ENCODE assay signal across 8 cellular contexts in the genomic region with DNA sequence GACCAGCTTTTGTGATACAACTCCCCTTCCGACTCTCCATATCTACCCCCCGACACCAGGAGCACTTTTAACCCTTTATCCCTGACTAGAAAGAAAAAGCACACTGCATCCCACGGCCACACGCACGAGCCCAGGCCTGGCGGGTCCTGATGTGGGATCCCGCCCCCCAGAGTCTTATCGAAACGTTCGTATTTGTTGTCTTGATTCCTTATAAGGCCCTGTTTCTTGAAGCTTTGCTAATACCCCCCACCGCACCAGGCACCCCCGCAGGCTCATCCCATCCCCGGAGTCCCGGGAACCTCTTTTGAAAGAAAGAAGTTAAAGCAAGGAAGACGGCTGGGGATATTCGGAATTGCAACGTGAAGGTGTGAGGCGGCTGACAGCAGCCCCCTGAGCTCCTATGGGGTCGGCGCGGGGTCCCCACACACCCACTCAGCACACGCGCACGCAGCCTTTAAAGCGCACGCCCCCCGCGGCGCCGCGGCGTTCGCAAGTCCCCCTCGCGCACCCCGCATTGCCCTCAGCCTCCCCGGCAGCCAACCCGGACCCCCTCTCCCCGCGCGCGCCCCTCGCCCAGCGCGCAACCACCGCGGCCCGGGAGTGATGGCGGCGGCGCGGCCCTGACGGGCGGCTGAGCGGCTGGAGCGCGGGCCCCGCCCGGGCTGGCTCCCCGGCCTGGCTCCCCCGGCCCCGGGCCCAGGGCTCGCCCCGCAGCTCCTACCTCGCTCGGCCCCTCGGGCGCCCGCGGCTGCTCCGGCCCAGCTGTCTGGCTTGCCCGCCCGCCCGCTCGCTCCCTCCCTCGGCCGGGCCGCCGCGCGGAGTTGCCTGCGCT. TPM values are rescaled to one million over a fixed set of nuclear protein-coding genes. Genes with fewer than 3 reads are reported as not detected.
A peak's percentile ranks its signal among the peaks of the same experiment; 100 is the strongest.
DNase-seq lines count a peak whose midpoint lies in the region; ATAC-seq, FAIRE-seq and TF ChIP-seq lines count a peak whose summit lies in the region.

No MANE protein-coding gene starts in this region.

- H3K36me3 ChIP-seq in mucosa of rectum (ENCODE audit: control insufficient read depth in 2 of 2, insufficient read depth in 2 of 2, low read length in 2 of 2) (no peaks in the 10 kb centered on the region), suprapubic skin (no peaks in the 10 kb centered on the region)

- POLR2A ChIA-PET in A549 (lab: Yijun Ruan, JAX): no interaction called here

- no peaks in the 10 kb centered on the region for H3K27me3 ChIP-seq in HL-60 (ENCODE audit: insufficient read depth, poor library complexity, severe bottlenecking)
- no peaks in the 10 kb centered on the region for H3K27me3 ChIP-seq in mucosa of rectum (ENCODE audit: control insufficient read depth in 2 of 2, insufficient read depth in 2 of 2, low read length in 2 of 2)
- H3K27me3 ChIP-seq in suprapubic skin: no peaks in the 10 kb centered on the region

- TF ChIP-seq POLR2A in A549 (IDR thresholded peaks at IDR 0.05; ENCODE audit: low read length) (no peak), suprapubic skin (IDR thresholded peaks at IDR 0.05) (no peak)

- 2% methylated on average over 25 of the region's 82 CpGs for WGBS in A549 (ENCODE audit: missing lambda C conversion rate)
- under 1% methylated on average over 62 of the region's 82 CpGs for WGBS in suprapubic skin

- H3K4me1 ChIP-seq in A549: peaks cover 36% of the 10 kb centered on the region
- peaks cover 12 to 15% of the 10 kb centered on the region in 2 donors for H3K4me1 ChIP-seq in mucosa of rectum (ENCODE audit: control insufficient read depth in 2 of 2, insufficient read depth in 2 of 2, low read length in 2 of 2)
- H3K4me1 ChIP-seq in suprapubic skin: peaks cover 33% of the 10 kb centered on the region

- H3K4me3 ChIP-seq in A549: peak overlapping the region; percentile 65
- H3K4me3 ChIP-seq in HL-60 (replicated peaks; ENCODE audit: insufficient read depth, low read length): peak overlapping the region; percentile 93
- peak overlapping the region; percentile 72 to 82 for H3K4me3 ChIP-seq in mucosa of rectum (ENCODE audit: low read length in 2 of 2)
- peak overlapping the region; percentile 94 for H3K4me3 ChIP-seq in suprapubic skin

- no peak for TF ChIP-seq RAD21 in A549 (conservative IDR thresholded peaks at IDR 0.05 in 1 of 2, IDR thresholded peaks at IDR 0.05 in 1 of 2)

- TF ChIP-seq CTCF in A549 (IDR thresholded peaks at IDR 0.05) (no peak), HL-60 (IDR thresholded peaks at IDR 0.05; ENCODE audit: insufficient read depth, low read length) (no peak), suprapubic skin (IDR thresholded peaks at IDR 0.05) (no peak)

- no peak for FAIRE-seq in A549 (lab: Jason Lieb, UNC)

- CTCF ChIA-PET in A549 (lab: Yijun Ruan, JAX): interaction anchor here (0.8 to 2.0 kb wide), 7 partner anchors 9 to 90 kb away, joined by 3 to 8 read pairs (median 4); no protein-coding TSS in a partner anchor

- DNase-seq in A549 (ENCODE audit: low read depth in 1 of 2, low spot score in 1 of 2) (no peak), HL-60 (ENCODE audit: low read depth in 1 of 2, low spot score in 1 of 2) (no peak), suprapubic skin (ENCODE audit: low spot score in 2 of 2) (no peak), NCI-H2029 treated with DMSO at 0.1 percent for 48 hours (lab: John Stamatoyannopoulos, UW) (no peak)
- DNase-seq in activated CD4-positive, CD25-positive, alpha-beta regulatory T cell treated with anti-CD3 and anti-CD28 coated beads, Interleukin-2, amount 50 U/mL, for 72 hours: peak; percentile 37
- DNase-seq in effector CD8-positive, alpha-beta T cell (lab: John Stamatoyannopoulos, UW): peak; percentile 20

- H3K27ac ChIP-seq in A549 (peak overlapping the region; percentile 94 to 96), HL-60 (replicated peaks) (peak overlapping the region; percentile 55), mucosa of rectum (ENCODE audit: low read depth in 2 of 2, low read length in 2 of 2) (peak overlapping the region; percentile 40 to 82), suprapubic skin (peak overlapping the region; percentile 91)

- H3K9me3 ChIP-seq in A549 (no peaks in the 10 kb centered on the region), mucosa of rectum (ENCODE audit: control insufficient read depth in 2 of 2, low read length in 2 of 2) (no peaks in the 10 kb centered on the region), suprapubic skin (no peaks in the 10 kb centered on the region)

- peak overlapping the region; percentile 79 to 87 for H3K9ac ChIP-seq in mucosa of rectum (ENCODE audit: low read depth in 1 of 2, low read length in 2 of 2)

- TF ChIP-seq EP300 in A549 (IDR thresholded peaks at IDR 0.05) (no peak), suprapubic skin (IDR thresholded peaks at IDR 0.05) (no peak)

- H3K4me2 ChIP-seq in A549: peak overlapping the region; percentile 88

- ATAC-seq in A549 (peak; percentile 37 to 57), GM18868 (IDR thresholded peaks at IDR 0.05; ENCODE audit: unreplicated experiment) (peak; percentile 40)

TF ChIP-seq in A549, 52 proteins besides CTCF, POLR2A, EP300 and RAD21:
- TF ChIP-seq MAFK (IDR thresholded peaks at IDR 0.05; ENCODE audit: partially characterized antibody): no peak
- TF ChIP-seq SMC3 (IDR thresholded peaks at IDR 0.05): peak; percentile 23; the same call in 1 of the 3 replicates
- peak in 1 of 2 experiments; percentile 78; a peak in 2 of 5 replicates for TF ChIP-seq JUN (IDR thresholded peaks at IDR 0.05)
- peak; percentile 17; the same call in 1 of the 2 replicates for TF ChIP-seq MAX (IDR thresholded peaks at IDR 0.05)
- TF ChIP-seq BHLHE40 (IDR thresholded peaks at IDR 0.05; ENCODE audit: low read depth, low read length): no peak
- TF ChIP-seq, protein P1, sequence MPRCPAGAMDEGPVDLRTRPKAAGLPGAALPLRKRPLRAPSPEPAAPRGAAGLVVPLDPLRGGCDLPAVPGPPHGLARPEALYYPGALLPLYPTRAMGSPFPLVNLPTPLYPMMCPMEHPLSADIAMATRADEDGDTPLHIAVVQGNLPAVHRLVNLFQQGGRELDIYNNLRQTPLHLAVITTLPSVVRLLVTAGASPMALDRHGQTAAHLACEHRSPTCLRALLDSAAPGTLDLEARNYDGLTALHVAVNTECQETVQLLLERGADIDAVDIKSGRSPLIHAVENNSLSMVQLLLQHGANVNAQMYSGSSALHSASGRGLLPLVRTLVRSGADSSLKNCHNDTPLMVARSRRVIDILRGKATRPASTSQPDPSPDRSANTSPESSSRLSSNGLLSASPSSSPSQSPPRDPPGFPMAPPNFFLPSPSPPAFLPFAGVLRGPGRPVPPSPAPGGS (IDR thresholded peaks at IDR 0.05): 0 out of 3 replicates have a peak, but pooled peaks have one; percentile 52

RNA-seq across cellular contexts. Expression of gene STAT5B, which starts 0.4 kb away (rescaled TPM):
- polyA plus RNA-seq in A549 (2011; rRNA removed): 37.6 and 51.7 TPM in 2 replicates
- polyA plus RNA-seq in A549 (2012; cell fraction: cytosol; rRNA removed): 24.8 and 30.3 TPM in 2 replicates
- 66.8 and 69.5 TPM in 2 replicates for polyA plus RNA-seq in A549 (2012; cell fraction: nucleus; rRNA removed)
- 29.4 to 33.1 TPM (median 31.2 TPM) in 3 replicates for polyA plus RNA-seq in A549 (2017; fragmentation: RNase III; extraction: RNeasy Plus Mini Kit Qiagen cat#74134 plus additional on column Dnase treatment)
- 41.5 and 41.7 TPM in 2 replicates for polyA minus RNA-seq in A549 (2011; rRNA and poly(A)+ RNA removed)
- 100 to 1,000 TPM in 1 of 4 donors, 10 to 100 TPM in 3; 52.7 to 105 (median 57.6) TPM for total RNA-seq in suprapubic skin

RNA-seq across cellular contexts. Expression of gene STAT5A, which starts 12.6 kb away (rescaled TPM):
- 2.2 and 3.1 TPM in 2 replicates for polyA plus RNA-seq in A549 (2011; rRNA removed)
- 2.6 and 3.3 TPM in 2 replicates for polyA plus RNA-seq in A549 (2012; cell fraction: cytosol; rRNA removed)
- polyA plus RNA-seq in A549 (2012; cell fraction: nucleus; rRNA removed): 5.6 and 7.9 TPM in 2 replicates
- 3.9 to 4.4 TPM (median 4.0 TPM) in 3 replicates for polyA plus RNA-seq in A549 (2017; fragmentation: RNase III; extraction: RNeasy Plus Mini Kit Qiagen cat#74134 plus additional on column Dnase treatment)
- polyA minus RNA-seq in A549 (2011; rRNA and poly(A)+ RNA removed): 2.9 and 4.3 TPM in 2 replicates
- total RNA-seq in suprapubic skin: 10 to 100 TPM; 32.1 to 56.0 (median 45.6) TPM

Comparison
In these comparisons a context has a peak if more than half of its experiments do, and no peak if none do; other contexts are left out.
1. DNase-seq: peak in activated CD4-positive, CD25-positive, alpha-beta regulatory T cell treated with anti-CD3 and anti-CD28 coated beads, Interleukin-2, amount 50 U/mL, for 72 hours (single experiment) and effector CD8-positive, alpha-beta T cell (single experiment); none in A549 (0 of 2), HL-60 (0 of 2), suprapubic skin (0 of 2) and NCI-H2029 treated with DMSO at 0.1 percent for 48 hours (single experiment).
2. Peak in every context shown above with its lines, with median percentiles within 50 percentile points of each other: H3K27ac ChIP-seq and H3K4me3 ChIP-seq.